12 cellular contexts compared by ENCODE assay signal in the genomic region with DNA sequence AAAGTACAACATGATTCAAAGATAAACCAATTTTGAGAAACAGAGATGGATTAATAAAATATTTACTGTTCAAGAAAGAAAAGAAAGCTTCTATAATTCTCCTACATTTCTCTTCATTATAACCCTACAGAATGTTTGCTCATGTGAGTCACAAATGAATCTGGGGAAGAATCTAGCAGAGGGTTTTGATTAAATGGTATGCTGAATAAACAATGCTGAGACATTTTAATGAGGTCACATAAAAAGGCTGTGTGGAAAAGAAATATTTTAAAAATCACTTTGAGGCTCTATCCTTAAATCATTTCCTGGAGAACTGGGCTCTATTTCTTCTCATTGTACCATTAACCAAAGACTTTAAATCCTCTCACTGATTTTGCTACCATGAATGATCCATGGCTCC.
"Had no signal": no experiment of that assay in that cellular context is flagged by ENCODE, and none has a peak within 500 bp of the region (broad histone marks: within the 10 kb centered on the region; RNA-seq: fewer than 3 reads in every experiment).

No MANE protein-coding gene starts in this region.

- H3K27me3 ChIP-seq: cardiac muscle cell, gastroesophageal sphincter, stomach had no signal

- H3K36me3 ChIP-seq: cardiac muscle cell, gastroesophageal sphincter, stomach, thoracic aorta had no signal

- H3K4me1 ChIP-seq: gastroesophageal sphincter, stomach had no signal

- H3K27ac ChIP-seq: cardiac muscle cell, gastroesophageal sphincter, stomach, thoracic aorta had no signal

- H3K4me3 ChIP-seq: cardiac muscle cell, gastroesophageal sphincter, stomach, thoracic aorta had no signal

- H3K9me3 ChIP-seq: gastroesophageal sphincter, thoracic aorta had no signal

- DNase-seq: activated CD4-positive, alpha-beta T cell treated with anti-CD3 and anti-CD28 coated beads, Interleukin-2, amount 50 U/mL, for 4 hours; activated CD4-positive, CD25-positive, alpha-beta regulatory T cell treated with anti-CD3 and anti-CD28 coated beads, Interleukin-2, amount 50 U/mL, for 72 hours; activated CD8-positive, alpha-beta memory T cell treated with anti-CD3 and anti-CD28 coated beads, Interleukin-2, amount 10 ng/mL, durations not matched to agents 7 days and 5 days; activated effector memory CD4-positive, alpha-beta T cell treated with anti-CD3 and anti-CD28 coated beads, Interleukin-2, amount 50 U/mL, for 16 hours; activated T-cell treated with anti-CD3 and anti-CD28 coated beads, Interleukin-2, amount 50 U/mL, for 4 hours; anterior cingulate cortex; kidney; mesendoderm; stomach had no signal

- ATAC-seq: activated CD8-positive, alpha-beta memory T cell treated with anti-CD3 and anti-CD28 coated beads, Interleukin-2, amount 10 ng/mL, durations not matched to agents 7 days and 5 days; activated T-cell treated with anti-CD3 and anti-CD28 coated beads, Interleukin-2, amount 50 U/mL, for 4 hours; gastroesophageal sphincter had no signal
